In genomic region chr4:181234951-181235350, GRCh38 we compare ENCODE assay signal across 19 cellular contexts.
A peak's percentile ranks its signal among the peaks of the same experiment; 100 is the strongest.
DNase-seq lines count a peak whose midpoint lies in the region; ATAC-seq and TF ChIP-seq lines count a peak whose summit lies in the region.
"Had no signal": no experiment of that assay in that cellular context is flagged by ENCODE, and none has a peak within 500 bp of the region (broad histone marks: within the 10 kb centered on the region; RNA-seq: fewer than 3 reads in every experiment).

No MANE protein-coding gene starts in this region.

- no peak overlapping the region for H4K91ac ChIP-seq in mesenchymal stem cell (ENCODE audit: low read length)

- H3K27ac Mint-ChIP-seq in GM23338 (no peak overlapping the region), nephron progenitor cell (peak overlapping the region; percentile 77), Calu3 (ENCODE audit: unreplicated experiment) (no peak overlapping the region)
- H3K27ac Mint-ChIP-seq: CD4-positive, CD25-positive, alpha-beta regulatory T cell; CD8-positive, alpha-beta T cell; HFFc6 had no signal

- TF ChIP-seq CTCF in BE2C (IDR thresholded peaks at IDR 0.05; ENCODE audit: low read depth, low read length) (no peak), GM23338 (conservative IDR thresholded peaks at IDR 0.05; ENCODE audit: low read depth in 2 of 2) (no peak), nephron progenitor cell (IDR thresholded peaks at IDR 0.05) (no peak), Calu3 (IDR thresholded peaks at IDR 0.05; ENCODE audit: unreplicated experiment) (no peak)

- intact Hi-C loops in Calu3 (cut with micrococcal nuclease; ENCODE audit: unreplicated experiment), result no loop called here

- H3K4me3 Mint-ChIP-seq in GM23338 (no peak overlapping the region), nephron progenitor cell (no peak overlapping the region), Calu3 (ENCODE audit: low read depth, unreplicated experiment) (no peak overlapping the region)
- H3K4me3 Mint-ChIP-seq: CD4-positive, CD25-positive, alpha-beta regulatory T cell; CD8-positive, alpha-beta T cell; HFFc6 had no signal

- 0 out of 2 replicates have a peak overlapping the region, but pooled peaks have one; percentile 30 for H2AFZ ChIP-seq in GM23338
- H2AFZ ChIP-seq in mesenchymal stem cell (ENCODE audit: low read depth, low read length), result no peak overlapping the region

- H2BK120ac ChIP-seq in mesenchymal stem cell (ENCODE audit: low read depth, low read length), result no peak overlapping the region

- ATAC-seq in GM23338 (no peak), GM19324 (IDR thresholded peaks at IDR 0.05; ENCODE audit: low FRiP score, unreplicated experiment) (no peak)
- ATAC-seq: CD8-positive, alpha-beta T cell; GM12878 had no signal

- H3K14ac ChIP-seq in mesenchymal stem cell (ENCODE audit: low read length in 2 of 2), result no peak overlapping the region

- no peaks in the 10 kb centered on the region for H3F3A ChIP-seq in GM23338 (replicated peaks; ENCODE audit: low read depth)

- H3K79me1 ChIP-seq in mesenchymal stem cell (replicated peaks; ENCODE audit: low read length, poor library complexity, severe bottlenecking), result no peaks in the 10 kb centered on the region

- H3K9me3 ChIP-seq in BE2C, result no peaks in the 10 kb centered on the region
- no peaks in the 10 kb centered on the region for H3K9me3 ChIP-seq in mesenchymal stem cell (ENCODE audit: control insufficient read depth, low read length)
- H3K9me3 ChIP-seq: BLaER1, Caco-2, HAP-1 had no signal

- no peak overlapping the region for H3K9ac ChIP-seq in mesenchymal stem cell (ENCODE audit: low read length)
- H3K9ac ChIP-seq: BLaER1 had no signal

- H4K8ac ChIP-seq in mesenchymal stem cell (ENCODE audit: low read length), result no peak overlapping the region

- DNase-seq in BE2C (peak; percentile 14), GM23338 (ENCODE audit: low spot score) (no peak), nephron progenitor cell (no peak), Calu3 (no peak), mesenchymal stem cell (no peak)
- DNase-seq: Caco-2; CD4-positive, CD25-positive, alpha-beta regulatory T cell; CD8-positive, alpha-beta T cell; DMS 273 treated with DMSO at 0.1 percent for 48 hours; DMS79; EL; GDM1; GOT3; HFFc6 had no signal

- H3K18ac ChIP-seq in mesenchymal stem cell (ENCODE audit: low read depth in 1 of 2, low read length in 2 of 2), result no peak overlapping the region

- H3K27ac ChIP-seq in GM23338 (ENCODE audit: low read depth) (no peak overlapping the region), mesenchymal stem cell (ENCODE audit: low read length, poor library complexity, severe bottlenecking) (no peak overlapping the region)
- H3K27ac ChIP-seq: BLaER1, C4-2B had no signal

- no peaks in the 10 kb centered on the region for H3K9me3 Mint-ChIP-seq in GM23338
- no peaks in the 10 kb centered on the region for H3K9me3 Mint-ChIP-seq in nephron progenitor cell
- no peaks in the 10 kb centered on the region for H3K9me3 Mint-ChIP-seq in Calu3 (ENCODE audit: low read depth, unreplicated experiment)

- H2BK15ac ChIP-seq in mesenchymal stem cell (ENCODE audit: low read depth, poor library complexity, severe bottlenecking), result no peak overlapping the region

- H3K4me2 ChIP-seq in GM23338 (no peak overlapping the region), mesenchymal stem cell (ENCODE audit: low read length, poor library complexity, severe bottlenecking) (no peak overlapping the region)
- H3K4me2 ChIP-seq: BLaER1 had no signal

- H2BK12ac ChIP-seq in mesenchymal stem cell (ENCODE audit: low read length in 2 of 2), result no peak overlapping the region

- no peak overlapping the region for H3K4ac ChIP-seq in mesenchymal stem cell (ENCODE audit: low read depth in 1 of 2, low read length in 2 of 2)

- CTCF ChIA-PET in Calu3 (lab: Charles Lee), result no interaction called here

- no peak overlapping the region for H3K23ac ChIP-seq in mesenchymal stem cell (ENCODE audit: low read length in 2 of 2)

- H3K27me3 Mint-ChIP-seq in GM23338 (ENCODE audit: insufficient read depth, low read depth, poor library complexity), result no peaks in the 10 kb centered on the region
- no peaks in the 10 kb centered on the region for H3K27me3 Mint-ChIP-seq in nephron progenitor cell (ENCODE audit: low read depth, poor library complexity)
- H3K27me3 Mint-ChIP-seq in Calu3 (ENCODE audit: unreplicated experiment), result no peaks in the 10 kb centered on the region
- H3K27me3 Mint-ChIP-seq: CD4-positive, CD25-positive, alpha-beta regulatory T cell had no signal

- H2AK5ac ChIP-seq in mesenchymal stem cell (ENCODE audit: low read length, severe bottlenecking), result no peak overlapping the region

- H4K20me1 ChIP-seq in GM23338 (replicated peaks; ENCODE audit: insufficient read depth), result no peaks in the 10 kb centered on the region
- H4K20me1 ChIP-seq: BLaER1 had no signal

- H3K4me1 ChIP-seq in BE2C, result peaks cover 14% of the 10 kb centered on the region
- peaks cover 7% of the 10 kb centered on the region for H3K4me1 ChIP-seq in GM23338 (ENCODE audit: insufficient read depth)
- no peaks in the 10 kb centered on the region for H3K4me1 ChIP-seq in mesenchymal stem cell (ENCODE audit: control insufficient read depth, insufficient read depth, low read depth, low read length)
- H3K4me1 ChIP-seq: BLaER1, Caco-2, HAP-1 had no signal

- H3K36me3 ChIP-seq in BE2C, result no peaks in the 10 kb centered on the region
- no peaks in the 10 kb centered on the region for H3K36me3 ChIP-seq in GM23338 (ENCODE audit: insufficient read depth)
- no peaks in the 10 kb centered on the region for H3K36me3 ChIP-seq in mesenchymal stem cell (ENCODE audit: control insufficient read depth in 1 of 2, insufficient read depth in 2 of 2, low read depth in 1 of 2, low read length in 2 of 2)
- H3K36me3 ChIP-seq: BLaER1, HAP-1 had no signal

- no peaks in the 10 kb centered on the region for H3K9me2 ChIP-seq in GM23338 (ENCODE audit: insufficient read depth)

- no peaks in the 10 kb centered on the region for H3K27me3 ChIP-seq in BE2C
- no peaks in the 10 kb centered on the region for H3K27me3 ChIP-seq in GM23338 (ENCODE audit: insufficient read depth)
- H3K27me3 ChIP-seq in mesenchymal stem cell (ENCODE audit: control insufficient read depth in 1 of 2, insufficient read depth in 1 of 2, low read length in 2 of 2), result no peaks in the 10 kb centered on the region
- H3K27me3 ChIP-seq: BLaER1 had no signal

- no peaks in the 10 kb centered on the region for H3K36me3 Mint-ChIP-seq in GM23338 (ENCODE audit: low read depth)
- H3K36me3 Mint-ChIP-seq in nephron progenitor cell (ENCODE audit: low read depth), result no peaks in the 10 kb centered on the region
- H3K36me3 Mint-ChIP-seq in Calu3 (ENCODE audit: insufficient read depth, unreplicated experiment), result no peaks in the 10 kb centered on the region
- H3K36me3 Mint-ChIP-seq: CD4-positive, CD25-positive, alpha-beta regulatory T cell; CD8-positive, alpha-beta T cell had no signal

- WGBS in mesenchymal stem cell, result 93% methylated on average over 2 of the region's 2 CpGs

- H3K4me3 ChIP-seq in BE2C (ENCODE audit: low read depth, low read length) (peak overlapping the region; percentile 32), GM23338 (no peak overlapping the region), mesenchymal stem cell (ENCODE audit: insufficient read depth in 1 of 2, low read depth in 1 of 2, low read length in 2 of 2) (no peak overlapping the region)
- H3K4me3 ChIP-seq: BLaER1, GM12878, HAP-1 had no signal

- H3K4me1 Mint-ChIP-seq in GM23338 (peaks cover 16% of the 10 kb centered on the region), nephron progenitor cell (peaks cover 31% of the 10 kb centered on the region), Calu3 (ENCODE audit: low read depth, unreplicated experiment) (peaks cover 8% of the 10 kb centered on the region)
- H3K4me1 Mint-ChIP-seq: CD4-positive, CD25-positive, alpha-beta regulatory T cell had no signal

- H2BK5ac ChIP-seq in mesenchymal stem cell (ENCODE audit: low read depth, low read length, poor library complexity, severe bottlenecking), result no peak overlapping the region

- no TSS peak for BruUV-seq in Calu3 (replicated peaks; lab: Mats Ljungman, UMichigan)

- H3K79me2 ChIP-seq in GM23338 (replicated peaks; ENCODE audit: insufficient read depth), result no peaks in the 10 kb centered on the region

TF ChIP-seq in GM23338, 12 proteins besides CTCF, POLR2A, EP300 and RAD21 (continues in another document):
- TF ChIP-seq ZNF331 (CRISPR knock-in tag; IDR thresholded peaks at IDR 0.05; ENCODE audit: low read depth), result no peak
- no peak for TF ChIP-seq JUNB (IDR thresholded peaks at IDR 0.05; ENCODE audit: unreplicated experiment)
